25 cellular contexts compared by ENCODE assay signal in genomic region chrX:46927718-46928117, GRCh38. TPM values are rescaled to one million over a fixed set of nuclear protein-coding genes. Genes with fewer than 3 reads are reported as not detected.
DNase-seq lines count a peak whose midpoint lies in the region; ATAC-seq, FAIRE-seq and TF ChIP-seq lines count a peak whose summit lies in the region.
"Had no signal": no experiment of that assay in that cellular context is flagged by ENCODE, and none has a peak within 500 bp of the region (broad histone marks: within the 10 kb centered on the region; RNA-seq: fewer than 3 reads in every experiment).

No MANE protein-coding gene starts in this region.

- H3K9me1 ChIP-seq in K562 (ENCODE audit: control insufficient read depth, insufficient read depth, low read length): no peaks in the 10 kb centered on the region

- H3K27ac Mint-ChIP-seq in T-helper 17 cell (peak overlapping the region; percentile 6), memory B cell (peak overlapping the region; percentile 56)
- H3K27ac Mint-ChIP-seq: CD14-positive monocyte; CD4-positive, alpha-beta memory T cell; CD4-positive, CD25-positive, alpha-beta regulatory T cell; CD8-positive, alpha-beta memory T cell had no signal

- H3K4me2 ChIP-seq in A549: no peak overlapping the region
- H3K4me2 ChIP-seq in K562 (ENCODE audit: insufficient read depth, low read length): no peak overlapping the region
- H3K4me2 ChIP-seq: BLaER1 had no signal

- no peaks in the 10 kb centered on the region for H3K9me3 ChIP-seq in A549
- no peaks in the 10 kb centered on the region for H3K9me3 ChIP-seq in T-helper 17 cell (ENCODE audit: control insufficient read depth, low read length, poor library complexity, severe bottlenecking)
- H3K9me3 ChIP-seq in K562 (replicated peaks; ENCODE audit: control insufficient read depth, insufficient read depth, low read depth, low read length): no peaks in the 10 kb centered on the region
- H3K9me3 ChIP-seq: BE2C, BLaER1, Caco-2 had no signal

- no peak overlapping the region for H2AFZ ChIP-seq in K562 (ENCODE audit: low read depth, low read length)

- in situ Hi-C loops in K562 (cut with MboI): no loop called here

- 96% methylated on average over 3 of the region's 3 CpGs for WGBS in A549 (ENCODE audit: missing lambda C conversion rate)
- WGBS in K562 (ENCODE audit: insufficient coverage, low coverage, missing lambda C conversion rate): 60% methylated on average over 3 of the region's 3 CpGs

- TF ChIP-seq EP300 in A549 (IDR thresholded peaks at IDR 0.05): no peak
- no peak for TF ChIP-seq EP300 in K562 (IDR thresholded peaks at IDR 0.05; ENCODE audit: low read length)

- no peaks in the 10 kb centered on the region for H3K36me3 Mint-ChIP-seq in T-helper 17 cell (ENCODE audit: low read depth)
- peaks cover 10% of the 10 kb centered on the region for H3K36me3 Mint-ChIP-seq in memory B cell
- H3K36me3 Mint-ChIP-seq: CD14-positive monocyte; CD4-positive, alpha-beta memory T cell; CD4-positive, CD25-positive, alpha-beta regulatory T cell; CD8-positive, alpha-beta memory T cell had no signal

- H3K4me1 Mint-ChIP-seq in T-helper 17 cell (no peaks in the 10 kb centered on the region), memory B cell (peaks cover 18% of the 10 kb centered on the region)
- H3K4me1 Mint-ChIP-seq: CD14-positive monocyte; CD4-positive, alpha-beta memory T cell; CD4-positive, CD25-positive, alpha-beta regulatory T cell; CD8-positive, alpha-beta memory T cell had no signal

- H3K27me3 Mint-ChIP-seq in T-helper 17 cell (peaks cover 5% of the 10 kb centered on the region), memory B cell (no peaks in the 10 kb centered on the region)

- FAIRE-seq in A549 (lab: Jason Lieb, UNC) (peak; percentile 36), K562 (lab: Jason Lieb, UNC) (no peak)
- FAIRE-seq: D721Med, G401.6, GM12891, GM19239 had no signal

- intact Hi-C loops in K562 (cut with micrococcal nuclease): no loop called here

- H3K9me3 Mint-ChIP-seq in memory B cell: no peaks in the 10 kb centered on the region
- H3K9me3 Mint-ChIP-seq: CD4-positive, alpha-beta memory T cell; CD4-positive, CD25-positive, alpha-beta regulatory T cell; CD8-positive, alpha-beta memory T cell had no signal

- no peak overlapping the region for H3K4me3 ChIP-seq in A549
- H3K4me3 ChIP-seq in K562: no peak overlapping the region
- H3K4me3 ChIP-seq: BLaER1 had no signal

- H3K9ac ChIP-seq in K562 (ENCODE audit: insufficient read depth in 1 of 2, low read depth in 2 of 2, low read length in 2 of 2): no peak overlapping the region
- H3K9ac ChIP-seq: BLaER1 had no signal

- H4K20me1 ChIP-seq in K562 (replicated peaks; ENCODE audit: control insufficient read depth, insufficient read depth, low read length): no peaks in the 10 kb centered on the region; the same call in 1 of the 2 replicates

- no peak for DNase-seq in A549 (ENCODE audit: low read depth in 1 of 2, low spot score in 1 of 2)
- DNase-seq in T-helper 17 cell: no peak
- DNase-seq in K562 (ENCODE audit: extremely low read depth in 1 of 4, low spot score in 3 of 4): no peak
- no peak for DNase-seq in memory B cell (ENCODE audit: low spot score in 2 of 2)
- DNase-seq in KG1 (lab: John Stamatoyannopoulos, UW): no peak
- no peak for DNase-seq in NCI-H524 (lab: John Stamatoyannopoulos, UW)
- DNase-seq in OCI-M1 (lab: John Stamatoyannopoulos, UW): no peak
- DNase-seq in NCI-H446 treated with DMSO at 0.1 percent for 48 hours (lab: John Stamatoyannopoulos, UW): no peak
- DNase-seq: ACHN; BE2C; C1 segment of cervical spinal cord; Caco-2; Calu3; CD4-positive, alpha-beta memory T cell; CD4-positive, CD25-positive, alpha-beta regulatory T cell; CD8-positive, alpha-beta memory T cell; DMS79 treated with DMSO at 0.1 percent for 48 hours; GF-D8 had no signal

- POLR2A ChIA-PET in A549 (lab: Yijun Ruan, JAX): no interaction called here
- POLR2A ChIA-PET in K562 (lab: Yijun Ruan, JAX): no interaction called here

- no peak for TF ChIP-seq POLR2A in A549 (IDR thresholded peaks at IDR 0.05; ENCODE audit: low read length)
- TF ChIP-seq POLR2A in K562 (conservative IDR thresholded peaks at IDR 0.05): no peak

- CTCF ChIA-PET in A549 (lab: Yijun Ruan, JAX): interaction anchor here (0.8 to 3.5 kb wide), 3 partner anchors 13 to 24 kb away, joined by 3 to 15 read pairs (median 3); partner anchors contain the start of gene JADE3
- CTCF ChIA-PET in K562 (lab: Yijun Ruan, JAX; ENCODE audit: low intra/inter-chr PET ratio): no interaction called here

- H3K4me3 Mint-ChIP-seq in T-helper 17 cell (no peak overlapping the region), memory B cell (no peak overlapping the region)
- H3K4me3 Mint-ChIP-seq: CD14-positive monocyte; CD4-positive, alpha-beta memory T cell; CD4-positive, CD25-positive, alpha-beta regulatory T cell; CD8-positive, alpha-beta memory T cell had no signal

- H3K27ac ChIP-seq in A549 (no peak overlapping the region), K562 (ENCODE audit: extremely low read depth, low read depth, low read length) (no peak overlapping the region)
- H3K27ac ChIP-seq: 22Rv1, BLaER1 had no signal

- TF ChIP-seq RAD21 in A549 (conservative IDR thresholded peaks at IDR 0.05 in 1 of 2, IDR thresholded peaks at IDR 0.05 in 1 of 2) (no peak), K562 (CRISPR knock-in tag; conservative IDR thresholded peaks at IDR 0.05 in 1 of 2, IDR thresholded peaks at IDR 0.05 in 1 of 2) (no peak)

- no TSS peak for BruUV-seq in K562 (replicated peaks; lab: Mats Ljungman, UMichigan)

- H3K79me2 ChIP-seq in K562 (ENCODE audit: control insufficient read depth, insufficient read depth, low read length): no peaks in the 10 kb centered on the region

- H3K4me1 ChIP-seq in A549 (peaks cover 6% of the 10 kb centered on the region), K562 (replicated peaks in 1 of 2; ENCODE audit: control insufficient read depth in 2 of 2, insufficient read depth in 2 of 2, low read length in 2 of 2) (no peaks in the 10 kb centered on the region)
- H3K4me1 ChIP-seq: BE2C, BLaER1, Caco-2 had no signal

- H3K36me3 ChIP-seq in K562 (ENCODE audit: control insufficient read depth, insufficient read depth, low read length): no peaks in the 10 kb centered on the region
- H3K36me3 ChIP-seq: BE2C had no signal

- H3K27me3 ChIP-seq in K562 (ENCODE audit: control insufficient read depth in 2 of 2, insufficient read depth in 2 of 2, low read length in 2 of 2): no peaks in the 10 kb centered on the region
- H3K27me3 ChIP-seq: BE2C, BLaER1 had no signal

- ATAC-seq in A549 (no peak), T-helper 17 cell (no peak), K562 (no peak), memory B cell (ENCODE audit: low read depth) (no peak)

- TF ChIP-seq CTCF in A549 (IDR thresholded peaks at IDR 0.05) (no peak), K562 (IDR thresholded peaks at IDR 0.05 in 2 of 3, conservative IDR thresholded peaks at IDR 0.05 in 1 of 3; ENCODE audit: insufficient read depth in 2 of 3, low read depth in 1 of 3, low read length in 3 of 3) (no peak)

TF ChIP-seq in A549, 52 proteins besides CTCF, POLR2A, EP300 and RAD21 (continues in another document):
- TF ChIP-seq ESRRA (IDR thresholded peaks at IDR 0.05; ENCODE audit: borderline replicate concordance, low read length) (no peak), MAX (IDR thresholded peaks at IDR 0.05) (no peak), EHF (CRISPR knock-in tag; IDR thresholded peaks at IDR 0.05) (no peak), CBX2 (IDR thresholded peaks at IDR 0.05; ENCODE audit: borderline replicate concordance, low read depth) (no peak)

RNA-seq across cellular contexts. Expression of gene JADE3, which starts 15.5 kb away (rescaled TPM):
- polyA plus RNA-seq in A549 (2011; rRNA removed) (19.8 and 28.8 TPM in 2 replicates), A549 (2017; fragmentation: RNase III; extraction: RNeasy Plus Mini Kit Qiagen cat#74134 plus additional on column Dnase treatment) (10.4 to 10.6 TPM (median 10.5 TPM) in 3 replicates), K562 (2011; rRNA removed) (9.2 and 10.0 TPM in 2 replicates), K562 (2014; fragmentation: Illumina TruSeq; extraction: Trizol) (8.2 and 9.2 TPM in 2 replicates), K562 (2014; fragmentation: Nextera tagmentation; extraction: Ambion mirVana) (1 to 10 TPM; 2.6 to 3.0 TPM), K562 (2014; rRNA removed) (3.6 and 3.8 TPM in 2 replicates)
- polyA plus RNA-seq in A549 (2012; cell fraction: cytosol; rRNA removed): 3.8 and 4.2 TPM in 2 replicates
- 2.4 and 4.3 TPM in 2 replicates for polyA plus RNA-seq in A549 (2012; cell fraction: nucleus; rRNA removed)
- polyA minus RNA-seq in A549 (2011; rRNA and poly(A)+ RNA removed): 14.1 and 18.6 TPM in 2 replicates
- total RNA-seq in T-helper 17 cell (under 1 TPM; 0.32 to 0.50 TPM), K562 (2014; rRNA removed) (4.1 and 5.1 TPM in 2 replicates), K562 (2014; rRNA removed; fragmentation: Illumina TruSeq; extraction: Trizol) (7.3 and 8.5 TPM in 2 replicates), K562 (2015; rRNA removed; fragmentation: Illumina TruSeq; extraction: Trizol) (6.3 and 7.0 TPM in 2 replicates), K562 (2021) (9.3 and 10.2 TPM in 2 replicates)
- 9.0 and 11.0 TPM in 2 replicates for total RNA-seq in K562 (2011; cell fraction: chromatin; rRNA removed; ENCODE audit: low replicate concordance)
- total RNA-seq in K562 (2011; cell fraction: nucleolus; rRNA removed): 1.6 and 1.7 TPM in 2 replicates
- 2.8 and 4.8 TPM in 2 replicates for total RNA-seq in K562 (2011; cell fraction: nucleoplasm; rRNA removed)
- polyA plus RNA-seq in K562 (2011; cell fraction: cytosol; rRNA removed): 2.3 and 3.8 TPM in 2 replicates
- 3.6 and 6.8 TPM in 2 replicates for polyA plus RNA-seq in K562 (2011; cell fraction: nucleus; rRNA removed)
- polyA plus RNA-seq in K562 (2012): 5.6 and 5.9 TPM in 2 replicates
- polyA minus RNA-seq in K562 (2011; rRNA and poly(A)+ RNA removed): 8.8 and 12.3 TPM in 2 replicates
- 3.8 and 8.4 TPM in 2 replicates for polyA minus RNA-seq in K562 (2011; cell fraction: cytosol; rRNA and poly(A)+ RNA removed)
- polyA minus RNA-seq in K562 (2011; cell fraction: nucleus; rRNA and poly(A)+ RNA removed): 1.9 and 4.3 TPM in 2 replicates
- polyA plus RNA-seq: CD4-positive, CD25-positive, alpha-beta regulatory T cell; CD8-positive, alpha-beta memory T cell had no signal
